In the genomic region with DNA sequence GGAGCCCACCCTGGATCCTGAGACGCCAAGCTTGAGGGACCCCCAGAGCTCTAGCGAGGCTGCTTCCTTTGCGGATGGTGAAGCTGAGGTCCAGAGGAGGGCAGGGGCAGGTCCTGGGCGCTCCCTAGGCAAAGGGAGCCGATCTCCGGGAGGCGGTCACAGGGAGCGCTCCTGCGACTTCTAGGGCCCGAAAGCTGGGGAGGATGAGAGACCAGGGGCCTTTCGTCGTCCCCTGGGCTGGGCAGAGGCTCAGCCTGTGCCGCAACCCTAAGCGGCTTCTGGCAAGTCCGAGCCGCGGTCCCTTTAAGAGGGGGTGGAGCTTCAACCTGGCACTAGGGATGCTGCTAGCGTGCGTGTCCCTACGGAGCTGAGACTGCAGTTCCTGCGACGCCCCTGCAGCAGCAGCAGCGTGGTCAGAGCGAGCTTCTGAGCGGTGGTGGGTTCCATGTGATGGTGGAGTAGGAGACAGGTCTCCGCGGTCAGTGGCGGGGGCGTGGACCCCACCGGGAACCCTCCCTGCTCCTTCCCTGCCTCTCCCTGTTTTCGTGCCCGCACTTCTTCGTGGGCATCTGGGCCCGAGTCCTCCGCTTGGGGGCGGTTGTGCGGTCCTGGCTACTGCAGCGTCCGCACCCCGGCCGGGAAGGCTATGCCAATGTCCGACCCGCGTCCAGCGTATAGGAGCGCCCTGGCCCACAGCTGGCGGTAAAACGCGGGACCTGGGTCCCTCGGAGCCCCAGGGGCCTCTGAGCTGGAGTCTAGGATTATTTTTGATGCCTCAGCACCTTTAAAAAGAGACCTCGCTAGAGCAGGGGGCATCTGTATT, we compare ENCODE assay signal across 8 cellular contexts.
DNase-seq lines count a peak whose midpoint lies in the region; ATAC-seq and TF ChIP-seq lines count a peak whose summit lies in the region.

No MANE protein-coding gene starts in this region.

- TF ChIP-seq CTCF in omental fat pad (IDR thresholded peaks at IDR 0.05) (no peak), testis (IDR thresholded peaks at IDR 0.05) (no peak)

- TF ChIP-seq POLR2A in testis (IDR thresholded peaks at IDR 0.05), result no peak

- no peaks in the 10 kb centered on the region for H4K20me1 ChIP-seq in GM23248 (ENCODE audit: insufficient read depth)

- no peaks in the 10 kb centered on the region for H3K36me3 ChIP-seq in GM23248 (ENCODE audit: low read depth)
- H3K36me3 ChIP-seq in testis (ENCODE audit: low read depth, missing control alignments), result no peaks in the 10 kb centered on the region

- peak overlapping the region; percentile 88 for H3K9ac ChIP-seq in GM23248

- H3K27me3 ChIP-seq in GM23248 (replicated peaks; ENCODE audit: insufficient read depth) (no peaks in the 10 kb centered on the region), testis (no peaks in the 10 kb centered on the region)

- in situ Hi-C loops in GM23248 (cut with MboI), result no loop called here

- ATAC-seq in omental fat pad (ENCODE audit: low FRiP score), result peak; percentile 98

- H3K4me1 ChIP-seq in GM23248 (ENCODE audit: insufficient read depth) (peaks cover 37% of the 10 kb centered on the region), testis (peaks cover 14% of the 10 kb centered on the region)

- H3K4me3 Mint-ChIP-seq in activated naive CD4-positive, alpha-beta T cell treated with anti-CD3 and anti-CD28 coated beads, Interleukin-2, amount 10 ng/mL, durations not matched to agents 7 days and 5 days, result peak overlapping the region; percentile 76

- peak overlapping the region; percentile 84 for H2AFZ ChIP-seq in GM23248

- 1 to 2% methylated on average over 46 to 49 of the region's 51 CpGs for WGBS in GM23248 (ENCODE audit: low coverage in 1 of 2, low lambda C conversion rate in 2 of 2, missing lambda C conversion rate in 2 of 2), 2 experiments
- WGBS in testis, 2 donors, result 0 to 2% methylated on average over 19 to 43 of the region's 51 CpGs

- H3K4me3 ChIP-seq in GM23248 (peak overlapping the region; percentile 86), testis (peak overlapping the region; percentile 74 to 88)

- intact Hi-C loops in testis (cut with DNase I; ENCODE audit: low total_unique reads), result no loop called here

- DNase-seq in ELF-1 (ENCODE audit: low read depth, low spot score), result peak; percentile 81
- peak; percentile 90 for DNase-seq in GM23248
- DNase-seq in LHCN-M2 (ENCODE audit: low read depth), result peak; percentile 89
- DNase-seq in SIG-M5 (lab: John Stamatoyannopoulos, UW), result peak; percentile 37
- DNase-seq in activated naive CD4-positive, alpha-beta T cell treated with anti-CD3 and anti-CD28 coated beads, Interleukin-2, amount 10 ng/mL, durations not matched to agents 7 days and 5 days, result peak; percentile 85
- peak; percentile 80 for DNase-seq in globus pallidus (ENCODE audit: low spot score)
- peak; percentile 54 for DNase-seq in omental fat pad (ENCODE audit: low spot score)
- peak; percentile 97 for DNase-seq in testis

- peaks cover 12% of the 10 kb centered on the region for H3K36me3 Mint-ChIP-seq in activated naive CD4-positive, alpha-beta T cell treated with anti-CD3 and anti-CD28 coated beads, Interleukin-2, amount 10 ng/mL, durations not matched to agents 7 days and 5 days

- peak overlapping the region; percentile 76 for H3K4me2 ChIP-seq in GM23248 (ENCODE audit: unreplicated experiment)

- H3K27ac Mint-ChIP-seq in activated naive CD4-positive, alpha-beta T cell treated with anti-CD3 and anti-CD28 coated beads, Interleukin-2, amount 10 ng/mL, durations not matched to agents 7 days and 5 days, result peak overlapping the region; percentile 67

- CTCF ChIA-PET in activated naive CD4-positive, alpha-beta T cell treated with anti-CD3 and anti-CD28 coated beads, Interleukin-2, amount 10 ng/mL, durations not matched to agents 7 days and 5 days (lab: Charles Lee), result interaction anchor here (0.9 to 2.2 kb wide), 4 partner anchors 9 to 189 kb away, joined by 3 to 23 read pairs (median 6); no protein-coding TSS in a partner anchor

- H3K9me3 Mint-ChIP-seq in activated naive CD4-positive, alpha-beta T cell treated with anti-CD3 and anti-CD28 coated beads, Interleukin-2, amount 10 ng/mL, durations not matched to agents 7 days and 5 days, result no peaks in the 10 kb centered on the region

- peaks cover 28% of the 10 kb centered on the region for H3K79me2 ChIP-seq in GM23248 (ENCODE audit: insufficient read depth)

- no peaks in the 10 kb centered on the region for H3K9me3 ChIP-seq in GM23248 (ENCODE audit: low read depth)
- no peaks in the 10 kb centered on the region for H3K9me3 ChIP-seq in testis

- H3K27ac ChIP-seq in GM23248, result peak overlapping the region; percentile 75
- H3K27ac ChIP-seq in testis, result peak overlapping the region; percentile 90 to 93

- peaks cover 18% of the 10 kb centered on the region for H3K27me3 Mint-ChIP-seq in activated naive CD4-positive, alpha-beta T cell treated with anti-CD3 and anti-CD28 coated beads, Interleukin-2, amount 10 ng/mL, durations not matched to agents 7 days and 5 days

- H3F3A ChIP-seq in GM23248 (ENCODE audit: insufficient read depth), result peaks cover 34% of the 10 kb centered on the region

- H3K9me2 ChIP-seq in GM23248 (ENCODE audit: insufficient read depth), result no peaks in the 10 kb centered on the region

- peaks cover 54% of the 10 kb centered on the region for H3K4me1 Mint-ChIP-seq in activated naive CD4-positive, alpha-beta T cell treated with anti-CD3 and anti-CD28 coated beads, Interleukin-2, amount 10 ng/mL, durations not matched to agents 7 days and 5 days

Comparison
In these comparisons a context has a peak if more than half of its experiments do, and no peak if none do; other contexts are left out.
1. Peak in every context shown above with its lines: DNase-seq, ATAC-seq, H3K4me3 ChIP-seq and H3K27ac ChIP-seq.
2. DNase-seq: peak in every context shown above with its lines; median percentile 97 in testis; 90 in GM23248; 89 in LHCN-M2; 85 in activated naive CD4-positive, alpha-beta T cell treated with anti-CD3 and anti-CD28 coated beads, Interleukin-2, amount 10 ng/mL, durations not matched to agents 7 days and 5 days; 81 in ELF-1; 80 in globus pallidus; 54 in omental fat pad; 37 in SIG-M5.